23 cellular contexts compared by ENCODE assay signal in genomic region chr10:133034762-133035161, GRCh38. TPM values are rescaled to one million over a fixed set of nuclear protein-coding genes. Genes with fewer than 3 reads are reported as not detected.
A peak's percentile ranks its signal among the peaks of the same experiment; 100 is the strongest.
DNase-seq lines count a peak whose midpoint lies in the region; ATAC-seq lines count a peak whose summit lies in the region.
"Had no signal": no experiment of that assay in that cellular context is flagged by ENCODE, and none has a peak within 500 bp of the region (broad histone marks: within the 10 kb centered on the region; RNA-seq: fewer than 3 reads in every experiment).

No MANE protein-coding gene starts in this region.

- no peak overlapping the region for H2AK5ac ChIP-seq in neuronal stem cell (ENCODE audit: low read depth, low read length)

- H3K4me1 ChIP-seq in right cardiac atrium (ENCODE audit: control insufficient read depth, insufficient read depth, low read length) (no peaks in the 10 kb centered on the region), HUES48 (ENCODE audit: control insufficient read depth, insufficient read depth, low read length) (no peaks in the 10 kb centered on the region), neuronal stem cell (ENCODE audit: control insufficient read depth in 2 of 2, insufficient read depth in 1 of 2, low read depth in 1 of 2, low read length in 2 of 2) (peaks cover 3 to 17% of the 10 kb centered on the region in 2 donors)
- H3K4me1 ChIP-seq: BE2C, HAP-1 had no signal

- H3K79me1 ChIP-seq in neuronal stem cell (ENCODE audit: low read depth, low read length): no peaks in the 10 kb centered on the region

- H4K91ac ChIP-seq in neuronal stem cell (ENCODE audit: low read depth, low read length, poor library complexity): no peak overlapping the region

- H3K9ac ChIP-seq in HUES48 (ENCODE audit: low read depth, low read length): no peak overlapping the region
- H3K9ac ChIP-seq in neuronal stem cell (ENCODE audit: low read depth, low read length, poor library complexity): no peak overlapping the region
- H3K9ac ChIP-seq: BLaER1 treated with 17β-estradiol and CSF1 and Interleukin-3, amounts not matched to agents 10 nM and 100 nM had no signal

- no peak overlapping the region for H3K4me2 ChIP-seq in neuronal stem cell (ENCODE audit: insufficient read depth, low read length, poor library complexity, severe bottlenecking)
- H3K4me2 ChIP-seq: BLaER1 treated with 17β-estradiol and CSF1 and Interleukin-3, amounts not matched to agents 10 nM and 100 nM had no signal

- no peak overlapping the region for H3K14ac ChIP-seq in neuronal stem cell (ENCODE audit: low read length)

- no peak overlapping the region for H3K23ac ChIP-seq in neuronal stem cell (ENCODE audit: low read depth, low read length, poor library complexity)

- DNase-seq in Right ventricle myocardium inferior (ENCODE audit: missing footprints) (peak; percentile 31), right cardiac atrium (no peak), islet precursor cell (peak; percentile 73), neuronal stem cell (ENCODE audit: low spot score) (no peak), NCI-H187 treated with DMSO at 0.1 percent for 48 hours (lab: John Stamatoyannopoulos, UW) (no peak), GDM1 (lab: John Stamatoyannopoulos, UW) (no peak), NCI-H1694 (lab: John Stamatoyannopoulos, UW) (no peak)
- DNase-seq: ACHN; AML-193; BE2C; Calu3; CD4-positive, alpha-beta T cell; CD8-positive, alpha-beta memory T cell; DMS53; DMS79 treated with DMSO at 0.1 percent for 48 hours; GOT3 had no signal

- no peaks in the 10 kb centered on the region for H3K36me3 ChIP-seq in HUES48 (ENCODE audit: control insufficient read depth, insufficient read depth, low read length)
- no peaks in the 10 kb centered on the region for H3K36me3 ChIP-seq in neuronal stem cell (replicated peaks in 1 of 2; ENCODE audit: control insufficient read depth in 2 of 2, insufficient read depth in 2 of 2, low read length in 2 of 2)
- H3K36me3 ChIP-seq: BE2C; BLaER1 treated with 17β-estradiol and CSF1 and Interleukin-3, amounts not matched to agents 10 nM and 100 nM; HAP-1 had no signal

- no peaks in the 10 kb centered on the region for H3K27me3 ChIP-seq in right cardiac atrium (ENCODE audit: control insufficient read depth, insufficient read depth)
- H3K27me3 ChIP-seq in HUES48 (ENCODE audit: control insufficient read depth, insufficient read depth, low read length): no peaks in the 10 kb centered on the region
- H3K27me3 ChIP-seq in neuronal stem cell (ENCODE audit: control insufficient read depth in 3 of 3, insufficient read depth in 3 of 3, low read depth in 1 of 3, low read length in 3 of 3): peaks cover 0 to 60% (median 2%) of the 10 kb centered on the region in 3 experiments

- H2BK5ac ChIP-seq in neuronal stem cell (ENCODE audit: low read length): peak overlapping the region; percentile 62

- H2BK15ac ChIP-seq in neuronal stem cell (ENCODE audit: low read length): no peak overlapping the region

- H2AFZ ChIP-seq in neuronal stem cell (ENCODE audit: low read length): no peak overlapping the region

- H3K9me3 ChIP-seq in right cardiac atrium (ENCODE audit: control insufficient read depth, low read length) (no peaks in the 10 kb centered on the region), HUES48 (ENCODE audit: control insufficient read depth, insufficient read depth, low read length) (no peaks in the 10 kb centered on the region), neuronal stem cell (replicated peaks in 1 of 2; ENCODE audit: control insufficient read depth in 2 of 2, insufficient read depth in 1 of 2, low read depth in 1 of 2, low read length in 2 of 2) (no peaks in the 10 kb centered on the region)
- H3K9me3 ChIP-seq: BE2C; BLaER1 treated with 17β-estradiol and CSF1 and Interleukin-3, amounts not matched to agents 10 nM and 100 nM; HAP-1 had no signal

- no peak overlapping the region for H3K27ac ChIP-seq in right cardiac atrium (ENCODE audit: low read length)
- peak overlapping the region; percentile 8 for H3K27ac ChIP-seq in HUES48 (ENCODE audit: low read depth, low read length)
- no peak overlapping the region for H3K27ac ChIP-seq in neuronal stem cell (replicated peaks; ENCODE audit: low read length)
- H3K27ac ChIP-seq: 22Rv1; BLaER1 treated with 17β-estradiol and CSF1 and Interleukin-3, amounts not matched to agents 10 nM and 100 nM had no signal

- H2BK12ac ChIP-seq in neuronal stem cell (ENCODE audit: low read length): no peak overlapping the region

- H2BK120ac ChIP-seq in neuronal stem cell (ENCODE audit: low read depth, low read length): no peak overlapping the region

- ATAC-seq in Right ventricle myocardium inferior: no peak
- ATAC-seq in right cardiac atrium: no peak

- H3K4ac ChIP-seq in neuronal stem cell (ENCODE audit: low read length): no peak overlapping the region

- intact Hi-C loops in Right ventricle myocardium inferior (cut with DNase I): no loop called here
- intact Hi-C loops in right cardiac atrium (cut with DNase I): no loop called here

- WGBS in right cardiac atrium: 59% methylated on average over 10 of the region's 10 CpGs
- no CpG with 5 or more reads among the region's 10 CpGs for WGBS in neuronal stem cell (ENCODE audit: extremely low coverage in 2 of 2, insufficient read length in 2 of 2, insufficient replicate concordance in 1 of 2), 2 donors

- no peak overlapping the region for H4K8ac ChIP-seq in neuronal stem cell (ENCODE audit: low read depth, low read length)

- H3K18ac ChIP-seq in neuronal stem cell (ENCODE audit: low read length): no peak overlapping the region

- no peak overlapping the region for H3K4me3 ChIP-seq in right cardiac atrium (ENCODE audit: low read length)
- H3K4me3 ChIP-seq in HUES48 (ENCODE audit: low read depth, low read length): no peak overlapping the region
- H3K4me3 ChIP-seq in neuronal stem cell (ENCODE audit: low read length in 2 of 2): no peak overlapping the region
- H3K4me3 ChIP-seq: BLaER1 treated with 17β-estradiol and CSF1 and Interleukin-3, amounts not matched to agents 10 nM and 100 nM; HAP-1 had no signal

RNA-seq across cellular contexts. Expression of gene ADGRA1, which starts 53.0 kb away (rescaled TPM):
- total RNA-seq in Right ventricle myocardium inferior (not detected), right cardiac atrium (under 1 TPM in 1 of 4 donors, not detected in 3; 0.14 TPM)
- polyA plus RNA-seq in right cardiac atrium: 0.02 TPM
- 0.08 TPM for polyA plus RNA-seq in neuronal stem cell (2013, experiment 1 of 2)
- polyA plus RNA-seq in neuronal stem cell (2013, experiment 2 of 2): 0.07 TPM
- total RNA-seq: Calu3; CD4-positive, alpha-beta T cell; CD8-positive, alpha-beta memory T cell; Daoy; G401 had no signal
- polyA plus RNA-seq: CD14-positive monocyte; CD8-positive, alpha-beta memory T cell had no signal

Comparison
In these comparisons a context has a peak if more than half of its experiments do, and no peak if none do; other contexts are left out.
1. DNase-seq: peak in Right ventricle myocardium inferior (single experiment) and islet precursor cell (single experiment); none in right cardiac atrium (0 of 3), neuronal stem cell (single experiment), NCI-H187 treated with DMSO at 0.1 percent for 48 hours (single experiment), GDM1 (single experiment) and NCI-H1694 (single experiment).